8 cellular contexts compared by ENCODE assay signal in genomic region chr3:123067689-123068226, GRCh38. TPM values are rescaled to one million over a fixed set of nuclear protein-coding genes. Genes with fewer than 3 reads are reported as not detected.
DNase-seq lines count a peak whose midpoint lies in the region; ATAC-seq and TF ChIP-seq lines count a peak whose summit lies in the region.

No MANE protein-coding gene starts in this region.

- H3K9me2 ChIP-seq in MM.1S (replicated peaks; ENCODE audit: insufficient read depth, low read length), result no peaks in the 10 kb centered on the region

- H3K4me1 ChIP-seq in CD4-positive, alpha-beta memory T cell (ENCODE audit: insufficient read depth, low read length), result peaks cover 8% of the 10 kb centered on the region
- H3K4me1 ChIP-seq in MM.1S (ENCODE audit: low read length), result peaks cover 12% of the 10 kb centered on the region
- H3K4me1 ChIP-seq in mucosa of stomach (ENCODE audit: control insufficient read depth, insufficient read depth, low read length), result peaks cover 38% of the 10 kb centered on the region

- no peak for DNase-seq in CD4-positive, alpha-beta memory T cell
- peak; percentile 27 for DNase-seq in MM.1S
- no peak for DNase-seq in choroid plexus epithelial cell (ENCODE audit: low read depth)
- no peak for DNase-seq in HK-2 (ENCODE audit: unreplicated experiment)
- DNase-seq in NCI-H2107 treated with DMSO at 0.1 percent for 48 hours (lab: John Stamatoyannopoulos, UW; ENCODE audit: unreplicated experiment), result no peak
- DNase-seq in GM13977 (ENCODE audit: low spot score), result no peak

- H3K4me1 Mint-ChIP-seq in CD4-positive, alpha-beta memory T cell, result peaks cover 9 to 32% (median 12%) of the 10 kb centered on the region in 4 donors

- peak overlapping the region in 4 of 7 donors; percentile 23 to 77 (median 64) for H3K27ac Mint-ChIP-seq in CD4-positive, alpha-beta memory T cell

- no peak overlapping the region for H3K27ac ChIP-seq in CD4-positive, alpha-beta memory T cell (ENCODE audit: low read depth, low read length)
- H3K27ac ChIP-seq in MM.1S (ENCODE audit: low read length), result peak overlapping the region; percentile 20; the same call in 1 of the 2 replicates

- H3K36me3 Mint-ChIP-seq in CD4-positive, alpha-beta memory T cell, result no peaks in the 10 kb centered on the region

- no peaks in the 10 kb centered on the region; the same call in 1 of the 2 replicates for H3F3A ChIP-seq in MM.1S (ENCODE audit: insufficient read depth, low read length)

- peaks cover 0 to 1% (median 0%) of the 10 kb centered on the region in 8 donors for H3K9me3 Mint-ChIP-seq in CD4-positive, alpha-beta memory T cell

- ATAC-seq in GM21381 (IDR thresholded peaks at IDR 0.05; ENCODE audit: unreplicated experiment), result peak; percentile 16

- H4K20me1 ChIP-seq in MM.1S (ENCODE audit: insufficient read depth, low read length), result no peaks in the 10 kb centered on the region

- CTCF ChIA-PET in CD4-positive, alpha-beta memory T cell (lab: Charles Lee; ENCODE audit: partially characterized antibody), result interaction anchor here (1.4 kb wide), 1 partner anchor 39 kb away, joined by 7 read pairs; no protein-coding TSS in a partner anchor

- in situ Hi-C loops in GM13977 (cut with MboI; ENCODE audit: low pct_unique_long_range_greater_than_20kb, low sequenced_read_pairs, unreplicated experiment), result no loop called here

- TF ChIP-seq CTCF in MM.1S (IDR thresholded peaks at IDR 0.05; ENCODE audit: low read length) (no peak), choroid plexus epithelial cell (conservative IDR thresholded peaks at IDR 0.05; ENCODE audit: low read depth, low read length) (no peak), GM13977 (IDR thresholded peaks at IDR 0.05; ENCODE audit: extremely low read depth, insufficient read depth, missing control alignments) (no peak)

- H3K9ac ChIP-seq in MM.1S (ENCODE audit: low read length) (peak overlapping the region; percentile 90), mucosa of stomach (ENCODE audit: low read length) (peak overlapping the region; percentile 71)

- H3K36me3 ChIP-seq in CD4-positive, alpha-beta memory T cell (ENCODE audit: insufficient read depth, low read length), result no peaks in the 10 kb centered on the region
- H3K36me3 ChIP-seq in MM.1S (replicated peaks; ENCODE audit: insufficient read depth, low read length), result no peaks in the 10 kb centered on the region
- no peaks in the 10 kb centered on the region for H3K36me3 ChIP-seq in mucosa of stomach (ENCODE audit: control insufficient read depth, insufficient read depth, low read length)

- H3K4me3 Mint-ChIP-seq in CD4-positive, alpha-beta memory T cell, result peak overlapping the region; percentile 74 to 88 (median 84)

- intact Hi-C loops in CD4-positive, alpha-beta memory T cell (cut with micrococcal nuclease), result no loop called here

- peak overlapping the region; percentile 85 for H2AFZ ChIP-seq in MM.1S (ENCODE audit: low read length)

- H3K4me3 ChIP-seq in CD4-positive, alpha-beta memory T cell (ENCODE audit: low read length in 2 of 2), result peak overlapping the region; percentile 64 to 66
- H3K4me3 ChIP-seq in MM.1S (ENCODE audit: low read length) (peak overlapping the region; percentile 94), choroid plexus epithelial cell (ENCODE audit: low read depth, low read length) (peak overlapping the region; percentile 91), mucosa of stomach (ENCODE audit: low read length) (peak overlapping the region; percentile 74)

- no peaks in the 10 kb centered on the region for H3K27me3 ChIP-seq in CD4-positive, alpha-beta memory T cell (ENCODE audit: insufficient read depth, low read length)
- H3K27me3 ChIP-seq in MM.1S (replicated peaks; ENCODE audit: insufficient read depth, low read length), result no peaks in the 10 kb centered on the region
- no peaks in the 10 kb centered on the region for H3K27me3 ChIP-seq in mucosa of stomach (ENCODE audit: control insufficient read depth, insufficient read depth, low read length)

- H3K9me3 ChIP-seq in CD4-positive, alpha-beta memory T cell (ENCODE audit: control insufficient read depth in 1 of 2, low read length in 2 of 2), result no peaks in the 10 kb centered on the region
- H3K9me3 ChIP-seq in MM.1S (replicated peaks; ENCODE audit: insufficient read depth, low read length), result no peaks in the 10 kb centered on the region
- no peaks in the 10 kb centered on the region for H3K9me3 ChIP-seq in mucosa of stomach (ENCODE audit: control insufficient read depth, low read length)

- H3K27me3 Mint-ChIP-seq in CD4-positive, alpha-beta memory T cell, result peaks cover 0 to 3% of the 10 kb centered on the region in 2 donors

- POLR2A ChIA-PET in CD4-positive, alpha-beta memory T cell (lab: Charles Lee; ENCODE audit: partially characterized antibody), result interaction anchor here (0.9 to 1.1 kb wide), 2 partner anchors 134 to 274 kb away, joined by 3 read pairs; partner anchors contain the start of genes HSPBAP1 and SEC22A

- H3K4me2 ChIP-seq in MM.1S (ENCODE audit: low read depth, low read length), result peak overlapping the region; percentile 99

- peaks cover 55% of the 10 kb centered on the region for H3K79me2 ChIP-seq in MM.1S (ENCODE audit: low read length)

RNA-seq across cellular contexts. Expression of gene PDIA5, which starts 0.9 kb away (rescaled TPM):
- total RNA-seq in CD4-positive, alpha-beta memory T cell, result 1 to 10 TPM; 6.3 to 7.0 TPM
- 1 to 10 TPM; 3.0 to 5.0 TPM for polyA plus RNA-seq in CD4-positive, alpha-beta memory T cell

RNA-seq across cellular contexts. Expression of gene SEMA5B, which starts 40.2 kb away (rescaled TPM):
- total RNA-seq in CD4-positive, alpha-beta memory T cell, result not detected
- not detected for polyA plus RNA-seq in CD4-positive, alpha-beta memory T cell
